ENCODE assay signal across 9 cellular contexts in genomic region chr1:116508984-116509980, GRCh38.
DNase-seq lines count a peak whose midpoint lies in the region; ATAC-seq and TF ChIP-seq lines count a peak whose summit lies in the region.
"Had no signal": no experiment of that assay in that cellular context is flagged by ENCODE, and none has a peak within 500 bp of the region (broad histone marks: within the 10 kb centered on the region; RNA-seq: fewer than 3 reads in every experiment).

No MANE protein-coding gene starts in this region.

- H3K4me1 ChIP-seq in mucosa of rectum (ENCODE audit: control insufficient read depth in 2 of 2, insufficient read depth in 2 of 2, low read length in 2 of 2), result peaks cover 7 to 14% of the 10 kb centered on the region in 2 donors

- H3K9me3 Mint-ChIP-seq in activated naive CD4-positive, alpha-beta T cell treated with anti-CD3 and anti-CD28 coated beads, Interleukin-2, amount 50 U/mL, for 72 hours, result peaks cover 0 to 16% of the 10 kb centered on the region in 2 donors

- intact Hi-C loops in Right ventricle myocardium inferior (cut with DNase I) (no loop called here), dorsolateral prefrontal cortex (cut with DNase I) (no loop called here)

- no peaks in the 10 kb centered on the region for H3K36me3 ChIP-seq in mucosa of rectum (ENCODE audit: control insufficient read depth in 2 of 2, insufficient read depth in 2 of 2, low read length in 2 of 2)
- H3K36me3 ChIP-seq: heart left ventricle had no signal

- H3K27ac Mint-ChIP-seq in activated naive CD4-positive, alpha-beta T cell treated with anti-CD3 and anti-CD28 coated beads, Interleukin-2, amount 50 U/mL, for 72 hours, result peak overlapping the region in 1 of 2 donors; percentile 35

- peak overlapping the region; percentile 38 to 55 for H3K27ac ChIP-seq in mucosa of rectum (ENCODE audit: low read depth in 2 of 2, low read length in 2 of 2)
- H3K27ac ChIP-seq in dorsolateral prefrontal cortex, result no peak overlapping the region

- peak; percentile 38 for ATAC-seq in GM21423 (IDR thresholded peaks at IDR 0.05; ENCODE audit: unreplicated experiment)
- ATAC-seq in activated naive CD4-positive, alpha-beta T cell treated with anti-CD3 and anti-CD28 coated beads, Interleukin-2, amount 50 U/mL, for 72 hours, result peak; percentile 49 to 67
- ATAC-seq in Right ventricle myocardium inferior, result no peak

- H3K27me3 ChIP-seq in mucosa of rectum (ENCODE audit: control insufficient read depth in 2 of 2, insufficient read depth in 2 of 2, low read length in 2 of 2) (no peaks in the 10 kb centered on the region), dorsolateral prefrontal cortex (no peaks in the 10 kb centered on the region)
- H3K27me3 ChIP-seq: heart left ventricle had no signal

- peaks cover 0 to 20% of the 10 kb centered on the region in 2 donors for H3K36me3 Mint-ChIP-seq in activated naive CD4-positive, alpha-beta T cell treated with anti-CD3 and anti-CD28 coated beads, Interleukin-2, amount 50 U/mL, for 72 hours

- H3K9me3 ChIP-seq in mucosa of rectum (ENCODE audit: control insufficient read depth in 2 of 2, low read length in 2 of 2), result no peaks in the 10 kb centered on the region
- H3K9me3 ChIP-seq: heart left ventricle had no signal

- TF ChIP-seq CTCF in dorsolateral prefrontal cortex (IDR thresholded peaks at IDR 0.05 in 54 of 56, conservative IDR thresholded peaks at IDR 0.05 in 2 of 56; ENCODE audit: low read depth in 1 of 56, partially characterized antibody in 56 of 56), result no peak

- H3K4me3 ChIP-seq in mucosa of rectum (ENCODE audit: low read length in 2 of 2) (no peak overlapping the region), dorsolateral prefrontal cortex (no peak overlapping the region)
- H3K4me3 ChIP-seq: heart left ventricle had no signal

- H3K9ac ChIP-seq in mucosa of rectum (ENCODE audit: low read depth in 1 of 2, low read length in 2 of 2), result no peak overlapping the region

- DNase-seq in AML-193 (lab: John Stamatoyannopoulos, UW), result peak; percentile 69 to 75
- DNase-seq in M059J (ENCODE audit: low read depth), result peak; percentile 98
- peak in 1 of 2 donors; percentile 27 for DNase-seq in activated naive CD4-positive, alpha-beta T cell treated with anti-CD3 and anti-CD28 coated beads, Interleukin-2, amount 50 U/mL, for 72 hours (ENCODE audit: low spot score in 2 of 2)
- DNase-seq in SK-N-DZ (ENCODE audit: low spot score), result no peak
- no peak for DNase-seq in Right ventricle myocardium inferior (ENCODE audit: missing footprints)
- no peak for DNase-seq in dorsolateral prefrontal cortex
- DNase-seq: heart left ventricle had no signal

Comparison
In these comparisons a context has a peak if more than half of its experiments do, and no peak if none do; other contexts are left out.
1. DNase-seq: peak in AML-193 (2 of 2) and M059J (single experiment); none in SK-N-DZ (single experiment), Right ventricle myocardium inferior (single experiment) and dorsolateral prefrontal cortex (0 of 10).
2. H3K27ac ChIP-seq: peak in mucosa of rectum (2 of 2); none in dorsolateral prefrontal cortex (0 of 59).